In the genomic region with DNA sequence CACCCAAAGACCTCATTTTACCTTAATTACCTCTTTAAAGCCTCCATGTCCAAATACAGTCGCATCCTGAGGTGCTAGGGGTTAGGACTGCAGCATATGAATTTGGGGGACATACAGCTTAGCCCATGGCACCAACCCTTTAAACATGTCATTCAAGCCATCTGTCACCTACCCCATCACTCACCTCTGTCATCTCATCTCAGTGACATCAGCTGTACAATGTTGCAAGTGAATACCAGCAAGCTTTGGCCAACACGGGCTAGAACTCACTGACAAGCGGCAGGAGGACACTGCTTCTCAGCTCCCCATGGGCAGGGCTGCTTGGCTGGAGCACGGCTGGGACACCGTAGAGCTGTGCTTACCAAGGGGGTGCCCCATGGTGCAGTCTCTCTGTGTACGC, we compare ENCODE assay signal across 27 cellular contexts.
"Had no signal": no experiment of that assay in that cellular context is flagged by ENCODE, and none has a peak within 500 bp of the region (broad histone marks: within the 10 kb centered on the region; RNA-seq: fewer than 3 reads in every experiment).

No MANE protein-coding gene starts in this region.

- DNase-seq: effector CD4-positive, alpha-beta T cell; endodermal cell; erythroblast; foreskin keratinocyte; immature natural killer cell; kidney; left cardiac atrium; left ventricle myocardium inferior; lower lobe of right lung; natural killer cell; nucleus accumbens; spleen; stimulated activated CD4-positive, alpha-beta T cell treated with anti-CD3 and anti-CD28 coated beads, Interleukin-15, amount 100 ng/mL, for 24 hours; stimulated activated CD4-positive, alpha-beta T cell treated with anti-CD3 and anti-CD28 coated beads, Interleukin-1b, Interleukin-23, amount 100 ng/mL, for 48 hours; stimulated activated CD4-positive, alpha-beta T cell treated with anti-CD3 and anti-CD28 coated beads, Interleukin-4, amount 100 ng/mL, for 24 hours; tibial artery had no signal

- H3K4me1 Mint-ChIP-seq: immature natural killer cell; memory B cell; natural killer cell; stimulated activated memory B cell treated with anti-CD40 and anti-IgM and Interleukin-4, amounts not matched to agents 10 μg/mL and 1 μg/mL and 100 μg/mL, for 72 hours had no signal

- H3K4me3 ChIP-seq: coronary artery, left ventricle myocardium inferior, lower lobe of right lung, prostate gland, spleen, tibial artery, upper lobe of left lung had no signal

- H3K9me3 Mint-ChIP-seq: endodermal cell; immature natural killer cell; mesothelial cell of epicardium; natural killer cell; stimulated activated naive CD8-positive, alpha-beta T cell treated with anti-CD3 and anti-CD28 coated beads, Interleukin-15, Interleukin-2, amounts not matched to agents 100 ng/mL and 50 ng/mL, for 24 hours had no signal

- ATAC-seq: foreskin keratinocyte; left cardiac atrium; lower lobe of right lung; natural killer cell; sciatic nerve; stimulated activated memory B cell treated with anti-CD40 and anti-IgM and Interleukin-4, amounts not matched to agents 10 μg/mL and 1 μg/mL and 100 μg/mL, for 72 hours had no signal

- H3K36me3 Mint-ChIP-seq: immature natural killer cell; memory B cell; mesothelial cell of epicardium; natural killer cell; stimulated activated memory B cell treated with anti-CD40 and anti-IgM and Interleukin-4, amounts not matched to agents 10 μg/mL and 1 μg/mL and 100 μg/mL, for 72 hours had no signal

- H3K36me3 ChIP-seq: left ventricle myocardium inferior, lower lobe of right lung, prostate gland, spleen, tibial artery, upper lobe of left lung had no signal

- H3K4me1 ChIP-seq: foreskin keratinocyte, left ventricle myocardium inferior, lower lobe of right lung, parathyroid adenoma, prostate gland, spleen, upper lobe of left lung had no signal

- H3K9ac ChIP-seq: parathyroid adenoma had no signal

- H3K27ac Mint-ChIP-seq: endodermal cell; immature natural killer cell; memory B cell; mesothelial cell of epicardium; natural killer cell; stimulated activated memory B cell treated with anti-CD40 and anti-IgM and Interleukin-4, amounts not matched to agents 10 μg/mL and 1 μg/mL and 100 μg/mL, for 72 hours; stimulated activated naive CD8-positive, alpha-beta T cell treated with anti-CD3 and anti-CD28 coated beads, Interleukin-15, Interleukin-2, amounts not matched to agents 100 ng/mL and 50 ng/mL, for 24 hours had no signal

- H3K27me3 Mint-ChIP-seq: stimulated activated naive CD8-positive, alpha-beta T cell treated with anti-CD3 and anti-CD28 coated beads, Interleukin-15, Interleukin-2, amounts not matched to agents 100 ng/mL and 50 ng/mL, for 24 hours had no signal

- H2AFZ ChIP-seq: parathyroid adenoma had no signal

- H3K4me3 Mint-ChIP-seq: endodermal cell; immature natural killer cell; memory B cell; mesothelial cell of epicardium; natural killer cell; neural crest cell; stimulated activated memory B cell treated with anti-CD40 and anti-IgM and Interleukin-4, amounts not matched to agents 10 μg/mL and 1 μg/mL and 100 μg/mL, for 72 hours; stimulated activated naive CD8-positive, alpha-beta T cell treated with anti-CD3 and anti-CD28 coated beads, Interleukin-15, Interleukin-2, amounts not matched to agents 100 ng/mL and 50 ng/mL, for 24 hours had no signal

- H3K9me3 ChIP-seq: left ventricle myocardium inferior, lower lobe of right lung, prostate gland, spleen, tibial artery, upper lobe of left lung had no signal

- H3K27ac ChIP-seq: coronary artery, foreskin keratinocyte, left ventricle myocardium inferior, lower lobe of right lung, parathyroid adenoma, prostate gland, spleen, tibial artery, upper lobe of left lung had no signal

- H3K27me3 ChIP-seq: foreskin keratinocyte, spleen, tibial artery, upper lobe of left lung had no signal

- FAIRE-seq: endothelial cell of umbilical vein had no signal

- H3K79me2 ChIP-seq: parathyroid adenoma had no signal
